In the genomic region with DNA sequence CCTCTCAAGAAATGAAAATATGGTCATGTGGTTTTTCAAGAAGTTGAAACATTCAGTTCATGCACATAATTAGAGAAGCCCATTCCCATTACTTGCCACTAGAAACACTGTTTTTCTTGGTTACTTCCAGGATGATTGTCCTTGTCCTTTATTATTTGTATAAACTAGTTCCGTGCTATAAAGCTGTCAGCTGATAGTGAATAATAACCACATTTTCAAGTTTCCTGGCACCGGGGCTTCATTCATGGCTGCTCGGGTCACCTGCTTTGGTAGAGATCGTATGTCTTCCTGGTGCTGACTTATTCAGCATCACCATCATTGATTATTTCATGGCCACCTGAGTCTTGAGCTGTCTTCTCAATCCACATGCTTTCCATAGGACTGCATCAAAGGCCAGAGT, we compare ENCODE assay signal across 32 cellular contexts.
"Had no signal": no experiment of that assay in that cellular context is flagged by ENCODE, and none has a peak within 500 bp of the region (broad histone marks: within the 10 kb centered on the region; RNA-seq: fewer than 3 reads in every experiment).

No MANE protein-coding gene starts in this region.

- H3K4me1 ChIP-seq: esophagus muscularis mucosa, sigmoid colon, stomach, upper lobe of right lung had no signal

- H3K4me3 ChIP-seq: esophagus muscularis mucosa, left ventricle myocardium inferior, mucosa of descending colon, psoas muscle, sigmoid colon, stomach, thyroid gland, upper lobe of right lung had no signal

- H3K27ac Mint-ChIP-seq: activated CD4-positive, alpha-beta memory T cell treated with anti-CD3 and anti-CD28 coated beads for 36 hours; activated CD4-positive, alpha-beta T cell treated with anti-CD3 and anti-CD28 coated beads, Interleukin-2, amount 10 ng/mL, durations not matched to agents 24 days and 14 days; activated naive CD4-positive, alpha-beta T cell treated with anti-CD3 and anti-CD28 coated beads, Interleukin-2, amount 50 U/mL, for 24 hours; dendritic cell treated with granulocyte-macrophage colony-stimulating factor and Interleukin-4, amounts not matched to agents 40 ng/mL and 50 ng/mL, for 4 days; endodermal cell; natural killer cell treated with Interleukin-12 subunit alpha and Interleukin-12 subunit beta and Interleukin-15 and Interleukin-18, amount 100 ng/mL, for 72 hours; stimulated activated memory B cell treated with anti-CD40 and anti-IgM and Interleukin-4, amounts not matched to agents 10 μg/mL and 1 μg/mL and 100 μg/mL, for 72 hours; T-helper 17 cell had no signal

- H3K9me3 ChIP-seq: esophagus muscularis mucosa, left ventricle myocardium inferior, mucosa of descending colon, psoas muscle, sigmoid colon, stomach, thyroid gland, upper lobe of right lung had no signal

- H3K4me1 Mint-ChIP-seq: central memory CD8-positive, alpha-beta T cell had no signal

- ATAC-seq: mucosa of descending colon; natural killer cell treated with Interleukin-12 subunit alpha and Interleukin-12 subunit beta and Interleukin-15 and Interleukin-18, amount 100 ng/mL, for 72 hours; psoas muscle; stimulated activated memory B cell treated with anti-CD40 and anti-IgM and Interleukin-4, amounts not matched to agents 10 μg/mL and 1 μg/mL and 100 μg/mL, for 72 hours; T-helper 17 cell; upper lobe of right lung had no signal

- H3K9me3 Mint-ChIP-seq: activated CD4-positive, alpha-beta memory T cell treated with anti-CD3 and anti-CD28 coated beads for 36 hours; activated naive CD4-positive, alpha-beta T cell treated with anti-CD3 and anti-CD28 coated beads, Interleukin-2, amount 50 U/mL, for 24 hours; activated naive CD8-positive, alpha-beta T cell treated with anti-CD3 and anti-CD28 coated beads, Interleukin-2, amount 50 U/mL, for 24 hours; central memory CD8-positive, alpha-beta T cell; dendritic cell treated with granulocyte-macrophage colony-stimulating factor and Interleukin-4, amounts not matched to agents 40 ng/mL and 50 ng/mL, for 4 days; endodermal cell; natural killer cell treated with Interleukin-12 subunit alpha and Interleukin-12 subunit beta and Interleukin-15 and Interleukin-18, amount 100 ng/mL, for 72 hours; stimulated activated memory B cell treated with anti-CD40 and anti-IgM and Interleukin-4, amounts not matched to agents 10 μg/mL and 1 μg/mL and 100 μg/mL, for 72 hours had no signal

- H3K27me3 ChIP-seq: esophagus muscularis mucosa, sigmoid colon, stomach, thyroid gland, upper lobe of right lung had no signal

- FAIRE-seq: bronchial epithelial cell, islet of Langerhans, small intestine had no signal

- H3K4me3 Mint-ChIP-seq: activated CD4-positive, alpha-beta memory T cell treated with anti-CD3 and anti-CD28 coated beads for 36 hours; activated CD4-positive, alpha-beta T cell treated with anti-CD3 and anti-CD28 coated beads, Interleukin-2, amount 10 ng/mL, durations not matched to agents 24 days and 14 days; activated naive CD4-positive, alpha-beta T cell treated with anti-CD3 and anti-CD28 coated beads, Interleukin-2, amount 50 U/mL, for 24 hours; activated naive CD8-positive, alpha-beta T cell treated with anti-CD3 and anti-CD28 coated beads, Interleukin-2, amount 50 U/mL, for 24 hours; central memory CD8-positive, alpha-beta T cell; dendritic cell treated with granulocyte-macrophage colony-stimulating factor and Interleukin-4, amounts not matched to agents 40 ng/mL and 50 ng/mL, for 4 days; endodermal cell; natural killer cell treated with Interleukin-12 subunit alpha and Interleukin-12 subunit beta and Interleukin-15 and Interleukin-18, amount 100 ng/mL, for 72 hours; stimulated activated memory B cell treated with anti-CD40 and anti-IgM and Interleukin-4, amounts not matched to agents 10 μg/mL and 1 μg/mL and 100 μg/mL, for 72 hours; T-helper 17 cell had no signal

- H3K27ac ChIP-seq: esophagus muscularis mucosa, left ventricle myocardium inferior, psoas muscle, sigmoid colon, stomach, upper lobe of right lung, WERI-Rb-1 had no signal

- H3K27me3 Mint-ChIP-seq: activated CD4-positive, alpha-beta memory T cell treated with anti-CD3 and anti-CD28 coated beads for 36 hours; activated CD4-positive, alpha-beta T cell treated with anti-CD3 and anti-CD28 coated beads, Interleukin-2, amount 10 ng/mL, durations not matched to agents 24 days and 14 days; activated naive CD4-positive, alpha-beta T cell treated with anti-CD3 and anti-CD28 coated beads, Interleukin-2, amount 50 U/mL, for 24 hours; activated naive CD8-positive, alpha-beta T cell treated with anti-CD3 and anti-CD28 coated beads, Interleukin-2, amount 50 U/mL, for 24 hours; central memory CD8-positive, alpha-beta T cell; dendritic cell treated with granulocyte-macrophage colony-stimulating factor and Interleukin-4, amounts not matched to agents 40 ng/mL and 50 ng/mL, for 4 days; natural killer cell treated with Interleukin-12 subunit alpha and Interleukin-12 subunit beta and Interleukin-15 and Interleukin-18, amount 100 ng/mL, for 72 hours; stimulated activated memory B cell treated with anti-CD40 and anti-IgM and Interleukin-4, amounts not matched to agents 10 μg/mL and 1 μg/mL and 100 μg/mL, for 72 hours; T-helper 17 cell had no signal

- DNase-seq: activated CD4-positive, alpha-beta memory T cell treated with anti-CD3 and anti-CD28 coated beads for 36 hours; activated CD4-positive, alpha-beta T cell treated with anti-CD3 and anti-CD28 coated beads, Interleukin-2, amount 10 ng/mL, durations not matched to agents 24 days and 14 days; activated CD4-positive, CD25-positive, alpha-beta regulatory T cell treated with anti-CD3 and anti-CD28 coated beads, Interleukin-2, amount 50 U/mL, for 72 hours; activated CD8-positive, alpha-beta memory T cell treated with anti-CD3 and anti-CD28 coated beads, Interleukin-2, amount 50 U/mL, for 4 hours; activated gamma-delta T cell treated with Interleukin-2 at 50 U/mL for 16 hours; activated naive CD8-positive, alpha-beta T cell treated with anti-CD3 and anti-CD28 coated beads, Interleukin-2, amount 50 U/mL, for 24 hours; activated T-cell treated with anti-CD3 and anti-CD28 coated beads, Interleukin-2, amount 50 U/mL, for 1 hour; amygdala; endodermal cell; foreskin melanocyte; left ventricle myocardium inferior; mucosa of descending colon; psoas muscle; sigmoid colon; small intestine; stimulated activated CD4-positive, alpha-beta T cell treated with anti-CD3 and anti-CD28 coated beads, Interleukin-1b, Interleukin-23, amount 100 ng/mL, for 48 hours; stimulated activated CD4-positive, alpha-beta T cell treated with anti-CD3 and anti-CD28 coated beads, Interleukin-4, amount 100 ng/mL, for 4 hours; stimulated activated CD8-positive, alpha-beta memory T cell treated with anti-CD3 and anti-CD28 coated beads, Interleukin-4, amount 100 ng/mL, for 48 hours; stomach; T-helper 17 cell; T1000; thyroid gland; upper lobe of right lung; WERI-Rb-1 had no signal
